In genomic region chr19:7642295-7643046, GRCh38 we compare ENCODE assay signal across 18 cellular contexts. TPM values are rescaled to one million over a fixed set of nuclear protein-coding genes. Genes with fewer than 3 reads are reported as not detected.
DNase-seq lines count a peak whose midpoint lies in the region; ATAC-seq, FAIRE-seq and TF ChIP-seq lines count a peak whose summit lies in the region.
"Had no signal": no experiment of that assay in that cellular context is flagged by ENCODE, and none has a peak within 500 bp of the region (broad histone marks: within the 10 kb centered on the region; RNA-seq: fewer than 3 reads in every experiment).

No MANE protein-coding gene starts in this region.

- TF ChIP-seq POLR2A in GM12891 (IDR thresholded peaks at IDR 0.05; ENCODE audit: low read depth, low read length) (0 out of 2 replicates have a peak, but pooled peaks have one; percentile 12), HepG2 (IDR thresholded peaks at IDR 0.05; ENCODE audit: insufficient read depth in 1 of 2, low read depth in 2 of 2, low read length in 2 of 2) (no peak)

- TF ChIP-seq CTCF in 22Rv1 (IDR thresholded peaks at IDR 0.05): no peak
- TF ChIP-seq CTCF in HepG2 (CRISPR knock-in tag; IDR thresholded peaks at IDR 0.05): no peak

- ATAC-seq in HepG2: no peak

- intact Hi-C loops in HepG2 (cut with micrococcal nuclease; ENCODE audit: unreplicated experiment): no loop called here

- peaks cover 5% of the 10 kb centered on the region for H3K79me2 ChIP-seq in HepG2 (ENCODE audit: insufficient read depth, low read length)

- peaks cover 8% of the 10 kb centered on the region for H3K4me1 ChIP-seq in HepG2 (ENCODE audit: insufficient read depth, low read length)
- peaks cover 39% of the 10 kb centered on the region for H3K4me1 ChIP-seq in thymus (ENCODE audit: control insufficient read depth, insufficient read depth, low read length)

- CTCF ChIA-PET in HepG2 (lab: Yijun Ruan, JAX; ENCODE audit: low intra/inter-chr PET ratio, low total read pairs): no interaction called here
- CTCF ChIA-PET in activated CD4-positive, alpha-beta memory T cell treated with anti-CD3 and anti-CD28 coated beads, Interleukin-2, amount 10 ng/mL, durations not matched to agents 7 days and 5 days (lab: Charles Lee): no interaction called here

- H3K27me3 Mint-ChIP-seq in activated CD4-positive, alpha-beta memory T cell treated with anti-CD3 and anti-CD28 coated beads, Interleukin-2, amount 10 ng/mL, durations not matched to agents 7 days and 5 days: no peaks in the 10 kb centered on the region
- H3K27me3 Mint-ChIP-seq: CD4-positive, alpha-beta memory T cell had no signal

- no peak overlapping the region for H3K27ac Mint-ChIP-seq in activated CD4-positive, alpha-beta memory T cell treated with anti-CD3 and anti-CD28 coated beads, Interleukin-2, amount 10 ng/mL, durations not matched to agents 7 days and 5 days

- FAIRE-seq in GM12891 (lab: Jason Lieb, UNC) (no peak), HepG2 (lab: Jason Lieb, UNC) (no peak)
- FAIRE-seq: A204.1 had no signal

- H3K9me3 Mint-ChIP-seq in activated CD4-positive, alpha-beta memory T cell treated with anti-CD3 and anti-CD28 coated beads, Interleukin-2, amount 10 ng/mL, durations not matched to agents 7 days and 5 days: peaks cover 6% of the 10 kb centered on the region
- H3K9me3 Mint-ChIP-seq: CD4-positive, alpha-beta memory T cell; H9 had no signal

- peak overlapping the region; percentile 26; the same call in 1 of the 2 replicates for H3K27ac ChIP-seq in 22Rv1
- H3K27ac ChIP-seq in HepG2 (ENCODE audit: extremely low read length, insufficient read depth, low read length): no peak overlapping the region
- peak overlapping the region; percentile 69 for H3K27ac ChIP-seq in thymus (ENCODE audit: low read depth)
- H3K27ac ChIP-seq: C4-2B had no signal

- H3K9me3 ChIP-seq in HepG2 (ENCODE audit: low read length) (no peaks in the 10 kb centered on the region), thymus (ENCODE audit: control insufficient read depth) (peaks cover 1% of the 10 kb centered on the region)

- H3K36me3 ChIP-seq in HepG2 (replicated peaks in 1 of 2; ENCODE audit: control insufficient read depth in 1 of 2, insufficient read depth in 2 of 2, low read length in 2 of 2): no peaks in the 10 kb centered on the region; a peak in 1 of 5 replicates
- peaks cover 66% of the 10 kb centered on the region for H3K36me3 ChIP-seq in thymus (ENCODE audit: control insufficient read depth, insufficient read depth)

- H3K4me1 Mint-ChIP-seq in activated CD4-positive, alpha-beta memory T cell treated with anti-CD3 and anti-CD28 coated beads, Interleukin-2, amount 10 ng/mL, durations not matched to agents 7 days and 5 days: peaks cover 27% of the 10 kb centered on the region

- no TSS peak for BruUV-seq in HepG2 (replicated peaks; lab: Mats Ljungman, UMichigan)

- no peak overlapping the region for H3K4me3 Mint-ChIP-seq in activated CD4-positive, alpha-beta memory T cell treated with anti-CD3 and anti-CD28 coated beads, Interleukin-2, amount 10 ng/mL, durations not matched to agents 7 days and 5 days
- H3K4me3 Mint-ChIP-seq: CD4-positive, alpha-beta memory T cell; H9 had no signal

- H3K4me2 ChIP-seq in HepG2 (ENCODE audit: low read depth, low read length): no peak overlapping the region

- POLR2A ChIA-PET in HepG2 (lab: Yijun Ruan, JAX): no interaction called here
- POLR2A ChIA-PET in activated CD4-positive, alpha-beta memory T cell treated with anti-CD3 and anti-CD28 coated beads, Interleukin-2, amount 10 ng/mL, durations not matched to agents 7 days and 5 days (lab: Charles Lee): interaction anchor here (2.7 kb wide), 1 partner anchor 13 kb away, joined by 11 read pairs; the partner anchor contains the start of genes PET100 and XAB2

- H4K20me1 ChIP-seq in HepG2 (ENCODE audit: insufficient read depth, low read length): no peaks in the 10 kb centered on the region; the same call in 1 of the 2 replicates

- in situ Hi-C loops in HepG2 (cut with HindIII; ENCODE audit: extremely low pct_ligation_motif_present, low pct_unique_long_range_greater_than_20kb): no loop called here

- peaks cover 45% of the 10 kb centered on the region for H3K36me3 Mint-ChIP-seq in activated CD4-positive, alpha-beta memory T cell treated with anti-CD3 and anti-CD28 coated beads, Interleukin-2, amount 10 ng/mL, durations not matched to agents 7 days and 5 days (ENCODE audit: low read depth)

- DNase-seq in GM12891 (ENCODE audit: insufficient read length, low spot score) (no peak), HepG2 (ENCODE audit: low spot score) (no peak), nucleus accumbens (lab: John Stamatoyannopoulos, UW) (no peak)
- no peak for DNase-seq in activated CD4-positive, alpha-beta memory T cell treated with anti-CD3 and anti-CD28 coated beads, Interleukin-2, amount 10 ng/mL, durations not matched to agents 7 days and 5 days
- DNase-seq: AML-193, DMS153, DMS79, GDM1, GOT3 had no signal

- no peaks in the 10 kb centered on the region; a peak in 1 of 5 replicates for H3K27me3 ChIP-seq in HepG2 (ENCODE audit: control insufficient read depth in 1 of 2, insufficient read depth in 2 of 2, low read length in 2 of 2)
- H3K27me3 ChIP-seq in thymus (ENCODE audit: control insufficient read depth, insufficient read depth): no peaks in the 10 kb centered on the region

- WGBS in HepG2 (ENCODE audit: low lambda C conversion rate): 97% methylated on average over 22 of the region's 27 CpGs
- WGBS in thymus: 96% methylated on average over 27 of the region's 27 CpGs

- no peak overlapping the region for H2AFZ ChIP-seq in HepG2 (ENCODE audit: low read length)

- H3K4me3 ChIP-seq in HepG2 (replicated peaks in 1 of 3; ENCODE audit: insufficient read depth in 1 of 3, low read depth in 2 of 3, low read length in 3 of 3) (no peak overlapping the region), thymus (ENCODE audit: low read length) (no peak overlapping the region)

- no peak overlapping the region for H3K9ac ChIP-seq in HepG2 (ENCODE audit: insufficient read depth, low read depth, low read length)

- no peak for TF ChIP-seq EP300 in HepG2 (IDR thresholded peaks at IDR 0.05; ENCODE audit: low read depth in 2 of 2, low read length in 2 of 2)
- no peak for TF ChIP-seq EP300 in HepG2 (CRISPR knock-in tag; IDR thresholded peaks at IDR 0.05; ENCODE audit: borderline replicate concordance)

- no peak for TF ChIP-seq RAD21 in HepG2 (CRISPR knock-in tag; IDR thresholded peaks at IDR 0.05)

RNA-seq across cellular contexts. Expression of gene STXBP2, which starts 5.6 kb away (rescaled TPM):
- 69.1 TPM for polyA plus RNA-seq in GM12891 (2012; ENCODE audit: low read depth, missing spikeins)
- total RNA-seq in HepG2 (2016; rRNA removed; fragmentation: Illumina TruSeq; extraction: Trizol): 17.8 and 22.8 TPM in 2 replicates
- 12.7 and 13.5 TPM in 2 replicates for total RNA-seq in HepG2 (2016; cell fraction: cytosol; rRNA removed; fragmentation: Illumina TruSeq; extraction: Trizol; ENCODE audit: low read depth)
- total RNA-seq in HepG2 (2016; cell fraction: insoluble cytoplasmic fraction; rRNA removed; fragmentation: Illumina TruSeq; extraction: Trizol): 15.9 and 23.8 TPM in 2 replicates
- total RNA-seq in HepG2 (2016; cell fraction: membrane; rRNA removed; fragmentation: Illumina TruSeq; extraction: Trizol): 11.9 and 13.6 TPM in 2 replicates
- total RNA-seq in HepG2 (2016; cell fraction: nucleus; rRNA removed; fragmentation: Illumina TruSeq; extraction: Trizol): 18.1 and 19.5 TPM in 2 replicates
- polyA plus RNA-seq in HepG2 (2011; rRNA removed) (40.1 and 48.7 TPM in 2 replicates), thymus (140 TPM)
- 28.8 and 41.8 TPM in 2 replicates for polyA plus RNA-seq in HepG2 (2011; cell fraction: cytosol; rRNA removed)
- 344 and 378 TPM in 2 replicates for polyA plus RNA-seq in HepG2 (2011; cell fraction: nucleus; rRNA removed)
- polyA plus RNA-seq in HepG2 (2012): 61.3 and 71.5 TPM in 2 replicates
- polyA plus RNA-seq in HepG2 (2016; cell fraction: cytosol; fragmentation: Illumina TruSeq; extraction: Trizol; ENCODE audit: low read depth): 9.5 and 12.3 TPM in 2 replicates
- polyA plus RNA-seq in HepG2 (2016; cell fraction: insoluble cytoplasmic fraction; fragmentation: Illumina TruSeq; extraction: Trizol; ENCODE audit: low read depth): 22.4 and 26.4 TPM in 2 replicates
- 9.5 and 10.0 TPM in 2 replicates for polyA plus RNA-seq in HepG2 (2016; cell fraction: membrane; fragmentation: Illumina TruSeq; extraction: Trizol; ENCODE audit: low read depth)
- polyA plus RNA-seq in HepG2 (2016; cell fraction: nucleus; fragmentation: Illumina TruSeq; extraction: Trizol; ENCODE audit: insufficient read depth, low read depth): 69.3 and 73.8 TPM in 2 replicates
- polyA minus RNA-seq in HepG2 (2011; rRNA and poly(A)+ RNA removed; ENCODE audit: low replicate concordance): 121 and 178 TPM in 2 replicates
- 22.7 and 26.7 TPM in 2 replicates for polyA minus RNA-seq in HepG2 (2011; cell fraction: cytosol; rRNA and poly(A)+ RNA removed)
- 70.0 and 76.8 TPM in 2 replicates for polyA minus RNA-seq in HepG2 (2011; cell fraction: nucleus; rRNA and poly(A)+ RNA removed)
- 100 to 1,000 TPM; 169 to 171 TPM for total RNA-seq in activated CD4-positive, alpha-beta memory T cell treated with anti-CD3 and anti-CD28 coated beads, Interleukin-2, amount 10 ng/mL, durations not matched to agents 7 days and 5 days

RNA-seq across cellular contexts. Expression of gene PCP2, which starts 9.0 kb away (rescaled TPM):
- polyA plus RNA-seq in GM12891 (2012; ENCODE audit: low read depth, missing spikeins): 1.8 TPM
- total RNA-seq in HepG2 (2016; rRNA removed; fragmentation: Illumina TruSeq; extraction: Trizol): 0.80 TPM in 1 of 2 replicates, not detected in the other
- total RNA-seq in HepG2 (2016; cell fraction: cytosol; rRNA removed; fragmentation: Illumina TruSeq; extraction: Trizol; ENCODE audit: low read depth): not detected in 2 replicates
- 0.35 TPM in 1 of 2 replicates, not detected in the other for total RNA-seq in HepG2 (2016; cell fraction: insoluble cytoplasmic fraction; rRNA removed; fragmentation: Illumina TruSeq; extraction: Trizol)
- not detected in 2 replicates for total RNA-seq in HepG2 (2016; cell fraction: membrane; rRNA removed; fragmentation: Illumina TruSeq; extraction: Trizol)
- not detected in 2 replicates for total RNA-seq in HepG2 (2016; cell fraction: nucleus; rRNA removed; fragmentation: Illumina TruSeq; extraction: Trizol)
- polyA plus RNA-seq in HepG2 (2011; rRNA removed) (0.62 and 0.82 TPM in 2 replicates), thymus (9.4 TPM)
- 0.15 and 0.28 TPM in 2 replicates for polyA plus RNA-seq in HepG2 (2011; cell fraction: cytosol; rRNA removed)
- polyA plus RNA-seq in HepG2 (2011; cell fraction: nucleus; rRNA removed): 3.9 and 7.6 TPM in 2 replicates
- polyA plus RNA-seq in HepG2 (2012): 1.8 TPM in 1 of 2 replicates, not detected in the other
- polyA plus RNA-seq in HepG2 (2016; cell fraction: cytosol; fragmentation: Illumina TruSeq; extraction: Trizol; ENCODE audit: low read depth): not detected in 2 replicates
- not detected in 2 replicates for polyA plus RNA-seq in HepG2 (2016; cell fraction: insoluble cytoplasmic fraction; fragmentation: Illumina TruSeq; extraction: Trizol; ENCODE audit: low read depth)
- not detected in 2 replicates for polyA plus RNA-seq in HepG2 (2016; cell fraction: membrane; fragmentation: Illumina TruSeq; extraction: Trizol; ENCODE audit: low read depth)
- 1.4 and 1.7 TPM in 2 replicates for polyA plus RNA-seq in HepG2 (2016; cell fraction: nucleus; fragmentation: Illumina TruSeq; extraction: Trizol; ENCODE audit: insufficient read depth, low read depth)
- polyA minus RNA-seq in HepG2 (2011; rRNA and poly(A)+ RNA removed; ENCODE audit: low replicate concordance): 0.20 TPM in 1 of 2 replicates, not detected in the other
- polyA minus RNA-seq in HepG2 (2011; cell fraction: cytosol; rRNA and poly(A)+ RNA removed): not detected in 2 replicates
- polyA minus RNA-seq in HepG2 (2011; cell fraction: nucleus; rRNA and poly(A)+ RNA removed): not detected in 2 replicates
- total RNA-seq in activated CD4-positive, alpha-beta memory T cell treated with anti-CD3 and anti-CD28 coated beads, Interleukin-2, amount 10 ng/mL, durations not matched to agents 7 days and 5 days: 1 to 10 TPM; 1.9 to 2.1 TPM
- total RNA-seq: Daoy, H9, HT-29 had no signal
- polyA plus RNA-seq: BJ had no signal

RNA-seq across cellular contexts. Expression of gene PET100, which starts 12.9 kb away (rescaled TPM):
- polyA plus RNA-seq in GM12891 (2012; ENCODE audit: low read depth, missing spikeins): 164 TPM
- total RNA-seq in HepG2 (2016; rRNA removed; fragmentation: Illumina TruSeq; extraction: Trizol): 59.9 and 66.5 TPM in 2 replicates
- 15.6 and 17.1 TPM in 2 replicates for total RNA-seq in HepG2 (2016; cell fraction: cytosol; rRNA removed; fragmentation: Illumina TruSeq; extraction: Trizol; ENCODE audit: low read depth)
- 64.7 and 78.4 TPM in 2 replicates for total RNA-seq in HepG2 (2016; cell fraction: insoluble cytoplasmic fraction; rRNA removed; fragmentation: Illumina TruSeq; extraction: Trizol)
- 22.2 and 23.9 TPM in 2 replicates for total RNA-seq in HepG2 (2016; cell fraction: membrane; rRNA removed; fragmentation: Illumina TruSeq; extraction: Trizol)
- total RNA-seq in HepG2 (2016; cell fraction: nucleus; rRNA removed; fragmentation: Illumina TruSeq; extraction: Trizol): 34.1 and 46.5 TPM in 2 replicates
- 20.0 and 22.3 TPM in 2 replicates for polyA plus RNA-seq in HepG2 (2011; rRNA removed)
- polyA plus RNA-seq in HepG2 (2011; cell fraction: cytosol; rRNA removed): 13.6 and 14.9 TPM in 2 replicates
- polyA plus RNA-seq in HepG2 (2011; cell fraction: nucleus; rRNA removed): 14.3 and 19.0 TPM in 2 replicates
- polyA plus RNA-seq in HepG2 (2012): 25.5 and 50.4 TPM in 2 replicates
- polyA plus RNA-seq in HepG2 (2016; cell fraction: cytosol; fragmentation: Illumina TruSeq; extraction: Trizol; ENCODE audit: low read depth): 17.9 and 18.0 TPM in 2 replicates
- polyA plus RNA-seq in HepG2 (2016; cell fraction: insoluble cytoplasmic fraction; fragmentation: Illumina TruSeq; extraction: Trizol; ENCODE audit: low read depth): 36.9 and 42.2 TPM in 2 replicates
- polyA plus RNA-seq in HepG2 (2016; cell fraction: membrane; fragmentation: Illumina TruSeq; extraction: Trizol; ENCODE audit: low read depth): 18.3 and 20.0 TPM in 2 replicates
- polyA plus RNA-seq in HepG2 (2016; cell fraction: nucleus; fragmentation: Illumina TruSeq; extraction: Trizol; ENCODE audit: insufficient read depth, low read depth): 64.3 and 70.9 TPM in 2 replicates
- polyA minus RNA-seq in HepG2 (2011; rRNA and poly(A)+ RNA removed; ENCODE audit: low replicate concordance): 1.4 and 7.8 TPM in 2 replicates
- 6.4 and 10.4 TPM in 2 replicates for polyA minus RNA-seq in HepG2 (2011; cell fraction: cytosol; rRNA and poly(A)+ RNA removed)
- polyA minus RNA-seq in HepG2 (2011; cell fraction: nucleus; rRNA and poly(A)+ RNA removed): 7.2 and 8.7 TPM in 2 replicates
- polyA plus RNA-seq in thymus: 216 TPM
- 100 to 1,000 TPM; 123 to 136 TPM for total RNA-seq in activated CD4-positive, alpha-beta memory T cell treated with anti-CD3 and anti-CD28 coated beads, Interleukin-2, amount 10 ng/mL, durations not matched to agents 7 days and 5 days

RNA-seq across cellular contexts. Expression of gene XAB2, which starts 13.1 kb away (rescaled TPM):
- 30.9 TPM for polyA plus RNA-seq in GM12891 (2012; ENCODE audit: low read depth, missing spikeins)
- 6.2 and 8.6 TPM in 2 replicates for total RNA-seq in HepG2 (2016; rRNA removed; fragmentation: Illumina TruSeq; extraction: Trizol)
- total RNA-seq in HepG2 (2016; cell fraction: cytosol; rRNA removed; fragmentation: Illumina TruSeq; extraction: Trizol; ENCODE audit: low read depth): 1.9 and 2.7 TPM in 2 replicates
- 6.6 and 7.3 TPM in 2 replicates for total RNA-seq in HepG2 (2016; cell fraction: insoluble cytoplasmic fraction; rRNA removed; fragmentation: Illumina TruSeq; extraction: Trizol)
- total RNA-seq in HepG2 (2016; cell fraction: membrane; rRNA removed; fragmentation: Illumina TruSeq; extraction: Trizol): 3.2 and 4.4 TPM in 2 replicates
- 11.7 and 15.3 TPM in 2 replicates for total RNA-seq in HepG2 (2016; cell fraction: nucleus; rRNA removed; fragmentation: Illumina TruSeq; extraction: Trizol)
- polyA plus RNA-seq in HepG2 (2011; rRNA removed) (23.9 and 28.4 TPM in 2 replicates), thymus (60.6 TPM)
- polyA plus RNA-seq in HepG2 (2011; cell fraction: cytosol; rRNA removed): 14.1 and 24.2 TPM in 2 replicates
- 95.9 and 136 TPM in 2 replicates for polyA plus RNA-seq in HepG2 (2011; cell fraction: nucleus; rRNA removed)
- 19.0 and 22.6 TPM in 2 replicates for polyA plus RNA-seq in HepG2 (2012)
- polyA plus RNA-seq in HepG2 (2016; cell fraction: cytosol; fragmentation: Illumina TruSeq; extraction: Trizol; ENCODE audit: low read depth): 3.4 and 3.5 TPM in 2 replicates
- 11.7 and 15.6 TPM in 2 replicates for polyA plus RNA-seq in HepG2 (2016; cell fraction: insoluble cytoplasmic fraction; fragmentation: Illumina TruSeq; extraction: Trizol; ENCODE audit: low read depth)
- 4.0 and 5.4 TPM in 2 replicates for polyA plus RNA-seq in HepG2 (2016; cell fraction: membrane; fragmentation: Illumina TruSeq; extraction: Trizol; ENCODE audit: low read depth)
- 38.3 and 40.6 TPM in 2 replicates for polyA plus RNA-seq in HepG2 (2016; cell fraction: nucleus; fragmentation: Illumina TruSeq; extraction: Trizol; ENCODE audit: insufficient read depth, low read depth)
- 70.9 and 81.0 TPM in 2 replicates for polyA minus RNA-seq in HepG2 (2011; rRNA and poly(A)+ RNA removed; ENCODE audit: low replicate concordance)
- polyA minus RNA-seq in HepG2 (2011; cell fraction: cytosol; rRNA and poly(A)+ RNA removed): 29.0 and 31.0 TPM in 2 replicates
- polyA minus RNA-seq in HepG2 (2011; cell fraction: nucleus; rRNA and poly(A)+ RNA removed): 19.8 and 20.6 TPM in 2 replicates
- total RNA-seq in activated CD4-positive, alpha-beta memory T cell treated with anti-CD3 and anti-CD28 coated beads, Interleukin-2, amount 10 ng/mL, durations not matched to agents 7 days and 5 days: 10 to 100 TPM; 48.5 TPM

RNA-seq across cellular contexts. Expression of gene RETN, which starts 26.4 kb away (rescaled TPM):
- not detected for polyA plus RNA-seq in GM12891 (2012; ENCODE audit: low read depth, missing spikeins)
- total RNA-seq in HepG2 (2016; rRNA removed; fragmentation: Illumina TruSeq; extraction: Trizol): not detected in 2 replicates
- not detected in 2 replicates for total RNA-seq in HepG2 (2016; cell fraction: cytosol; rRNA removed; fragmentation: Illumina TruSeq; extraction: Trizol; ENCODE audit: low read depth)
- not detected in 2 replicates for total RNA-seq in HepG2 (2016; cell fraction: insoluble cytoplasmic fraction; rRNA removed; fragmentation: Illumina TruSeq; extraction: Trizol)
- not detected in 2 replicates for total RNA-seq in HepG2 (2016; cell fraction: membrane; rRNA removed; fragmentation: Illumina TruSeq; extraction: Trizol)
- not detected in 2 replicates for total RNA-seq in HepG2 (2016; cell fraction: nucleus; rRNA removed; fragmentation: Illumina TruSeq; extraction: Trizol)
- polyA plus RNA-seq in HepG2 (2011; rRNA removed): not detected in 2 replicates
- not detected in 2 replicates for polyA plus RNA-seq in HepG2 (2011; cell fraction: cytosol; rRNA removed)
- polyA plus RNA-seq in HepG2 (2011; cell fraction: nucleus; rRNA removed): not detected in 2 replicates
- polyA plus RNA-seq in HepG2 (2012): not detected in 2 replicates
- not detected in 2 replicates for polyA plus RNA-seq in HepG2 (2016; cell fraction: cytosol; fragmentation: Illumina TruSeq; extraction: Trizol; ENCODE audit: low read depth)
- not detected in 2 replicates for polyA plus RNA-seq in HepG2 (2016; cell fraction: insoluble cytoplasmic fraction; fragmentation: Illumina TruSeq; extraction: Trizol; ENCODE audit: low read depth)
- polyA plus RNA-seq in HepG2 (2016; cell fraction: membrane; fragmentation: Illumina TruSeq; extraction: Trizol; ENCODE audit: low read depth): not detected in 2 replicates
- polyA plus RNA-seq in HepG2 (2016; cell fraction: nucleus; fragmentation: Illumina TruSeq; extraction: Trizol; ENCODE audit: insufficient read depth, low read depth): not detected in 2 replicates
- not detected in 2 replicates for polyA minus RNA-seq in HepG2 (2011; rRNA and poly(A)+ RNA removed; ENCODE audit: low replicate concordance)
- not detected in 2 replicates for polyA minus RNA-seq in HepG2 (2011; cell fraction: cytosol; rRNA and poly(A)+ RNA removed)
- polyA minus RNA-seq in HepG2 (2011; cell fraction: nucleus; rRNA and poly(A)+ RNA removed): not detected in 2 replicates
- 33.1 TPM for polyA plus RNA-seq in thymus
- not detected for total RNA-seq in activated CD4-positive, alpha-beta memory T cell treated with anti-CD3 and anti-CD28 coated beads, Interleukin-2, amount 10 ng/mL, durations not matched to agents 7 days and 5 days
- total RNA-seq: CD4-positive, alpha-beta memory T cell; Daoy; H9; HT-29 had no signal
- polyA plus RNA-seq: BJ had no signal
